Comparison of ENCODE assay signal across 9 cellular contexts in genomic region chr5:127031147-127031862, GRCh38. TPM values are rescaled to one million over a fixed set of nuclear protein-coding genes. Genes with fewer than 3 reads are reported as not detected.
DNase-seq lines count a peak whose midpoint lies in the region; ATAC-seq and TF ChIP-seq lines count a peak whose summit lies in the region.
"Had no signal": no experiment of that assay in that cellular context is flagged by ENCODE, and none has a peak within 500 bp of the region (broad histone marks: within the 10 kb centered on the region; RNA-seq: fewer than 3 reads in every experiment).

No MANE protein-coding gene starts in this region.

- no peaks in the 10 kb centered on the region for H3K27me3 ChIP-seq in WERI-Rb-1 (ENCODE audit: insufficient read depth, low read depth, severe bottlenecking)
- H3K27me3 ChIP-seq in neutrophil = peaks cover 48% of the 10 kb centered on the region

- TF ChIP-seq CTCF in WERI-Rb-1 (IDR thresholded peaks at IDR 0.05; ENCODE audit: low read depth, low read length) (no peak), neutrophil (IDR thresholded peaks at IDR 0.05) (no peak)

- H3K4me1 ChIP-seq in neutrophil (ENCODE audit: control insufficient read depth in 1 of 2, insufficient read depth in 1 of 2, low read depth in 1 of 2, low read length in 1 of 2) = peaks cover 24 to 26% of the 10 kb centered on the region in 2 experiments

- H3K36me3 ChIP-seq in WERI-Rb-1 (no peaks in the 10 kb centered on the region), neutrophil (no peaks in the 10 kb centered on the region)

- H3K9me3 ChIP-seq in WERI-Rb-1 (ENCODE audit: severe bottlenecking) (no peaks in the 10 kb centered on the region), neutrophil (no peaks in the 10 kb centered on the region)

- H3K27ac ChIP-seq in WERI-Rb-1 (peak overlapping the region; percentile 74), neutrophil (peak overlapping the region; percentile 73)

- peak; percentile 21 for ATAC-seq in HG03045 (IDR thresholded peaks at IDR 0.05; ENCODE audit: unreplicated experiment)
- ATAC-seq in esophagus mucosa = peak; percentile 1

- H3K4me3 ChIP-seq in WERI-Rb-1 (ENCODE audit: low read depth, low read length) (peak overlapping the region; percentile 80), neutrophil (ENCODE audit: low read depth in 1 of 2, low read length in 1 of 2) (peak overlapping the region; percentile 82 to 85)

- peak; percentile 34 for DNase-seq in NCI-H2227 (lab: John Stamatoyannopoulos, UW; ENCODE audit: unreplicated experiment)
- DNase-seq in NCI-H2227 treated with DMSO at 0.1 percent for 48 hours (lab: John Stamatoyannopoulos, UW) = no peak
- DNase-seq in WERI-Rb-1 = no peak
- no peak for DNase-seq in glomerular visceral epithelial cell (ENCODE audit: extremely low spot score)
- DNase-seq in NCI-H2107 (lab: John Stamatoyannopoulos, UW) = no peak
- DNase-seq: DND-41 had no signal

RNA-seq across cellular contexts. Expression of gene MARCHF3, which starts 0.9 kb away (rescaled TPM):
- total RNA-seq in esophagus mucosa = 2.4 TPM

RNA-seq across cellular contexts. Expression of gene C5orf63, which starts 42.0 kb away (rescaled TPM):
- 5.1 TPM for total RNA-seq in esophagus mucosa
